In the genomic region with DNA sequence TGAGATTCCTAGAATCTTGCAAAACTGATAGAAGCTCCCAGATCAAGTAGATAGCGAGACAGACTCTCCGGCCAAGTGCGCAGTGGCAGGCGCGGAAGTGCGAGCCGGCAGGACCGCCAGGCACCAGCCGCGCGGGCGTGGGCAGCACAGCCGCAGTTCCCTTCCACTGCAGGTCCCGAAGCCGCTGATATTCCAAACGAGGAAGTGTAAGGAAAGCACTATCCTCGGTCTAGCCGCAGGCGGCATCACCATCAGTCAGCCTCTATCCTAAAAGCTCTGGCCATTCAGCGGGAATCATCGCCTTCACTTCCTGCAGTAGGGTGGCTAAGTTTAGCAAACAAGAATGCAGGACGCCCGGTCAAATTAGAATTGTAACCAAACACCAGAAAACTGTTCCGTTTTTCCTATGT, we compare ENCODE assay signal across 8 cellular contexts. TPM values are rescaled to one million over a fixed set of nuclear protein-coding genes. Genes with fewer than 3 reads are reported as not detected.
DNase-seq lines count a peak whose midpoint lies in the region; ATAC-seq and TF ChIP-seq lines count a peak whose summit lies in the region.

No MANE protein-coding gene starts in this region.

- intact Hi-C loops in gastrocnemius medialis (cut with DNase I; ENCODE audit: low total_unique reads) = no loop called here

- peak overlapping the region; percentile 67; the same call in 1 of the 2 replicates for H3K9ac ChIP-seq in iPS-20b (ENCODE audit: low read depth, low read length)

- no peak for TF ChIP-seq CTCF in gastrocnemius medialis (IDR thresholded peaks at IDR 0.05 in 4 of 5, conservative IDR thresholded peaks at IDR 0.05 in 1 of 5)

- no peaks in the 10 kb centered on the region for H3K9me3 ChIP-seq in SJSA1 (replicated peaks)
- no peaks in the 10 kb centered on the region for H3K9me3 ChIP-seq in iPS-20b (ENCODE audit: insufficient read depth, low read depth, low read length)
- no peaks in the 10 kb centered on the region for H3K9me3 ChIP-seq in gastrocnemius medialis

- H3K27me3 ChIP-seq in SJSA1 (replicated peaks) (no peaks in the 10 kb centered on the region), iPS-20b (ENCODE audit: insufficient read depth, low read length) (peaks cover 19% of the 10 kb centered on the region), gastrocnemius medialis (no peaks in the 10 kb centered on the region)

- H3K4me3 ChIP-seq in SJSA1 (peak overlapping the region; percentile 91), iPS-20b (ENCODE audit: low read length) (peak overlapping the region; percentile 84), gastrocnemius medialis (peak overlapping the region; percentile 60 to 81 (median 70))

- peak; percentile 71 for DNase-seq in DMS53 treated with DMSO at 0.1 percent for 48 hours (lab: John Stamatoyannopoulos, UW; ENCODE audit: unreplicated experiment)
- DNase-seq in SJSA1 (ENCODE audit: low read depth in 1 of 2, low spot score in 2 of 2) = peak in 1 of 2 experiments; percentile 61
- DNase-seq in T47D (ENCODE audit: low read depth in 1 of 2, low spot score in 1 of 2) = peak; percentile 66 to 72
- peak in 1 of 2 donors; percentile 30 for DNase-seq in gastrocnemius medialis
- no peak for DNase-seq in NCI-H446 (lab: John Stamatoyannopoulos, UW)

- TF ChIP-seq POLR2A in gastrocnemius medialis (IDR thresholded peaks at IDR 0.05) = no peak

- H3K4me1 ChIP-seq in SJSA1 (replicated peaks) = peaks cover 6% of the 10 kb centered on the region
- peaks cover 9% of the 10 kb centered on the region; the same call in 1 of the 2 replicates for H3K4me1 ChIP-seq in iPS-20b (ENCODE audit: insufficient read depth, low read length)
- H3K4me1 ChIP-seq in gastrocnemius medialis = peaks cover 15 to 30% of the 10 kb centered on the region in 2 donors

- H3K36me3 ChIP-seq in SJSA1 (peaks cover 23% of the 10 kb centered on the region), iPS-20b (ENCODE audit: insufficient read depth, low read depth, low read length) (peaks cover under 1% of the 10 kb centered on the region; the same call in 1 of the 2 replicates), gastrocnemius medialis (peaks cover 0 to 12% of the 10 kb centered on the region in 2 donors)

- peak; percentile 36 for ATAC-seq in GM19397 (IDR thresholded peaks at IDR 0.05; ENCODE audit: unreplicated experiment)
- ATAC-seq in HG03439 (IDR thresholded peaks at IDR 0.05; ENCODE audit: unreplicated experiment) = peak; percentile 40
- peak; percentile 33 to 43 for ATAC-seq in gastrocnemius medialis

- in situ Hi-C loops in T47D (cut with HindIII; ENCODE audit: low pct_unique_long_range_greater_than_20kb, low sequenced_read_pairs) = no loop called here
- in situ Hi-C loops in gastrocnemius medialis (cut with MboI; ENCODE audit: low sequenced_read_pairs in 4 of 4) = loop anchor here in 2 of 4 donors (25.0 kb wide), 1 partner anchor 292 kb away; a partner anchor contains a TSS

- H3K27ac ChIP-seq in SJSA1 (peak overlapping the region; percentile 82), iPS-20b (ENCODE audit: low read length) (no peak overlapping the region), gastrocnemius medialis (peak overlapping the region; percentile 89 to 97 (median 95))

RNA-seq across cellular contexts. Expression of a gene that starts 0.7 kb away (rescaled TPM):
- total RNA-seq in SJSA1 (2014; rRNA removed; shearing (Covaris generic)) = 35.6 and 41.9 TPM in 2 replicates
- total RNA-seq in gastrocnemius medialis = 10 to 100 TPM; 11.9 to 42.8 (median 20.7) TPM

RNA-seq across cellular contexts. Expression of a gene that starts 17.3 kb away (rescaled TPM):
- 25.0 and 26.3 TPM in 2 replicates for total RNA-seq in SJSA1 (2014; rRNA removed; shearing (Covaris generic))
- 10 to 100 TPM; 12.3 to 23.7 (median 17.4) TPM for total RNA-seq in gastrocnemius medialis

RNA-seq across cellular contexts. Expression of a gene that starts 45.1 kb away (rescaled TPM):
- 90.0 and 97.2 TPM in 2 replicates for total RNA-seq in SJSA1 (2014; rRNA removed; shearing (Covaris generic))
- 10 to 100 TPM; 56.1 to 74.0 (median 58.2) TPM for total RNA-seq in gastrocnemius medialis

RNA-seq across cellular contexts. Expression of a gene that starts 45.3 kb away (rescaled TPM):
- 33.4 and 57.5 TPM in 2 replicates for total RNA-seq in SJSA1 (2014; rRNA removed; shearing (Covaris generic))
- 10 to 100 TPM; 26.0 to 40.6 (median 30.7) TPM for total RNA-seq in gastrocnemius medialis

Comparison
In these comparisons a context has a peak if more than half of its experiments do, and no peak if none do; other contexts are left out.
1. DNase-seq: peak in DMS53 treated with DMSO at 0.1 percent for 48 hours (single experiment) and T47D (2 of 2); none in NCI-H446 (0 of 2).
2. Peak in every context shown above with its lines, with median percentiles within 50 percentile points of each other: ATAC-seq and H3K4me3 ChIP-seq.